ENCODE assay signal across 13 cellular contexts in the genomic region with DNA sequence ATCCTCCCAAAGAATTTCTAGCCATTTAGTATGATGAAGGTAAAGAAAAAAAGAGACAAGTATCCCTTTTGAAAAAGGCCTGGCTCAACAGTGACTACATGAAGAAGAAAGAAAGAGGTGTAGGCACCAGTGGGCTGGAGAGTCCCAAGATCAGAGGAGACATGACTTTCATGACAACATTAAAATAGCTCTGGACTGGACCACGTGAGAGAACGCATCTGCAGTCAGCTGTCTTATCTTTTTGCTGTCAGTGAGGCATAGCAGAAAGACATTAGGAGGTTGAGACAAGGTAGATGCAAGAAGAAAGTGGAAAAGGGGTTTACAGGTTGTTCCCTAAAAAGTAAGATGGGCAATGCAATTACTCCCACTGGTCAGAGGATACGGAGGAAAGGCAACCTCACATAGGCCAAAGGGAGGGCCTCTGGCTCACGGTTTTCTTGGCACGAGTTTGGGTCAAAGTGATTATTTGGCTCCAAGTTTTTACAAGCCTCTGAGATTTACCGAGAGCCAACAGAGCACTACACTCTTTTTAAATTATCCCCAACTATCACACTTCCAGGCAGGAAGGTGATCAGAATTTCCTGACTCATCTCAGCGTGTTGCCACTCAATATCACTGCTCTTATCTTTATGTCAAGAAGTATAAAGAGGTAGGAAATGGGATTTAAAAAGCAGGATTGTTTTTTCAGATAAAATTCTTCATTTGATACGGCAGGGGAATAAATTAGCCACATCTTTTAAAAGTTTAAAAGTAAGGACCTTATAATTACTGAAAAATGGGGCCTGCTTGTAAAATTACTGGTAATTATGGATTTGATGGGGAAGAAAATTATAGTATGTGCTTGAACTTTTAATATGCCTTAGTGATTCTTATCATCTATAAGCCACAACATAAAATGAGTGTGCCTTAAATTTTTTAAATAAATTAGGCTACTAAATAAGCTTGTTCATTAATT.
"Had no signal": no experiment of that assay in that cellular context is flagged by ENCODE, and none has a peak within 500 bp of the region (broad histone marks: within the 10 kb centered on the region; RNA-seq: fewer than 3 reads in every experiment).

No MANE protein-coding gene starts in this region.

- H3K27me3 ChIP-seq: esophagus muscularis mucosa, foreskin keratinocyte, left lung, ovary had no signal

- DNase-seq: activated CD4-positive, alpha-beta memory T cell treated with anti-CD3 and anti-CD28 coated beads, Interleukin-2, amount 10 ng/mL, durations not matched to agents 7 days and 5 days; activated gamma-delta T cell; activated T-cell treated with anti-CD3 and anti-CD28 coated beads, Interleukin-2, amount 50 U/mL, for 48 hours; amygdala; foreskin keratinocyte; head of caudate nucleus; left lung; ovary; stimulated activated CD4-positive, alpha-beta T cell treated with anti-CD3 and anti-CD28 coated beads, Interleukin-4, amount 100 ng/mL, for 4 hours had no signal

- H3K9me3 ChIP-seq: esophagus muscularis mucosa, left lung, ovary had no signal

- FAIRE-seq: endometrium, islet of Langerhans, urothelium cell line had no signal

- H3K27ac ChIP-seq: esophagus muscularis mucosa, foreskin keratinocyte, left lung, ovary had no signal

- H3K4me3 ChIP-seq: esophagus muscularis mucosa, left lung, ovary had no signal

- H3K36me3 ChIP-seq: ovary had no signal

- H3K4me1 ChIP-seq: foreskin keratinocyte, left lung had no signal

- ATAC-seq: foreskin keratinocyte, left lung had no signal
